20 cellular contexts compared by ENCODE assay signal in the genomic region with DNA sequence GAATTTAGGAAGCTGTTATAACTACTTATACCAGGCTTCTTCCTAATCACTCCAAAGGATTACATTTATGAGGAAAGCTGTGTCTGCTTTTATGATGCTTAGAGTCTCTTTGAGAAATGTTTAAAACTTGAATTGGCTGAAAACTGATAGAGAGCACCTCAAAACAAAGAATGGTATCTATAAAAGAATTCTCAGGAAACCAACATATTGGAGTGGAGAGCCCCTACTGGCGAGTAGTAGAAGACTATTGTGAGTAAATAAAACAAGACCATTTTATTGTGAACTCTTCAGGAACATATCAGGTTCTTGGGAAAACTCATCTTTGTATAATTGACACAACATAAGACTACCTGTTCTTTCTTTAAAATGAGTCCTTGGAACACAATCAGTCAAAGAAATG.
A peak's percentile ranks its signal among the peaks of the same experiment; 100 is the strongest.
DNase-seq lines count a peak whose midpoint lies in the region; FAIRE-seq and TF ChIP-seq lines count a peak whose summit lies in the region.
"Had no signal": no experiment of that assay in that cellular context is flagged by ENCODE, and none has a peak within 500 bp of the region (broad histone marks: within the 10 kb centered on the region; RNA-seq: fewer than 3 reads in every experiment).

No MANE protein-coding gene starts in this region.

- H3K4me3 ChIP-seq in endodermal cell (ENCODE audit: low read length) (no peak overlapping the region), retinal pigment epithelial cell (ENCODE audit: low read length) (no peak overlapping the region), small intestine (ENCODE audit: low read depth in 1 of 2, low read length in 2 of 2) (no peak overlapping the region)
- H3K4me3 ChIP-seq: heart right ventricle had no signal

- no peak overlapping the region for H3K27ac ChIP-seq in endodermal cell (ENCODE audit: low read depth, low read length)
- H3K27ac ChIP-seq in small intestine (ENCODE audit: low read depth in 1 of 2, low read length in 1 of 2): no peak overlapping the region
- H3K27ac ChIP-seq: heart right ventricle had no signal

- intact Hi-C loops in activated CD4-positive, alpha-beta T cell treated with anti-CD3 and anti-CD28 coated beads, Interleukin-2, amount 10 ng/mL, durations not matched to agents 24 days and 14 days (cut with micrococcal nuclease): no loop called here

- WGBS in endodermal cell (ENCODE audit: insufficient coverage in 1 of 2, insufficient read length in 1 of 2), 2 experiments: 86% methylated on average over 1 of the region's 1 CpG; no CpG with 5 or more reads in 1 of the 2 experiments
- 35 to 55% (median 44%) methylated on average over 1 of the region's 1 CpG for WGBS in small intestine, 3 donors

- H3K36me3 Mint-ChIP-seq in endodermal cell (ENCODE audit: low read depth): no peaks in the 10 kb centered on the region
- H3K36me3 Mint-ChIP-seq in activated CD4-positive, alpha-beta T cell treated with anti-CD3 and anti-CD28 coated beads, Interleukin-2, amount 10 ng/mL, durations not matched to agents 24 days and 14 days (ENCODE audit: low read depth): no peaks in the 10 kb centered on the region
- H3K36me3 Mint-ChIP-seq: memory B cell, natural killer cell had no signal

- H3K9ac ChIP-seq in endodermal cell (ENCODE audit: extremely low read depth, low read length, poor library complexity, severe bottlenecking): no peak overlapping the region

- TF ChIP-seq CTCF in GM12872 (IDR thresholded peaks at IDR 0.05; ENCODE audit: insufficient read depth, low read depth, low read length) (peak; percentile 23; the same call in 1 of the 3 replicates), endodermal cell (conservative IDR thresholded peaks at IDR 0.05) (peak; percentile 90), retinal pigment epithelial cell (conservative IDR thresholded peaks at IDR 0.05; ENCODE audit: low read depth, low read length) (peak; percentile 44)

- DNase-seq in NAMALWA (ENCODE audit: low spot score) (peak; percentile 41), endodermal cell (no peak), retinal pigment epithelial cell (ENCODE audit: low read depth) (no peak), small intestine (no peak), D341Med (ENCODE audit: low spot score) (no peak)
- DNase-seq in activated CD4-positive, alpha-beta T cell treated with anti-CD3 and anti-CD28 coated beads, Interleukin-2, amount 10 ng/mL, durations not matched to agents 24 days and 14 days: no peak
- DNase-seq: activated CD4-positive, alpha-beta T cell treated with anti-CD3 and anti-CD28 coated beads for 48 hours; activated gamma-delta T cell treated with Interleukin-2 at 50 U/mL for 16 hours; anterior cingulate cortex; effector memory CD8-positive, alpha-beta T cell; heart right ventricle; MV-4-11; natural killer cell; NCI-H2029; NCI-H510A had no signal

- no peak overlapping the region for H3K27ac Mint-ChIP-seq in endodermal cell
- no peak overlapping the region for H3K27ac Mint-ChIP-seq in activated CD4-positive, alpha-beta T cell treated with anti-CD3 and anti-CD28 coated beads, Interleukin-2, amount 10 ng/mL, durations not matched to agents 24 days and 14 days
- H3K27ac Mint-ChIP-seq: effector memory CD8-positive, alpha-beta T cell; memory B cell; natural killer cell had no signal

- peaks cover 15% of the 10 kb centered on the region for H3K4me1 Mint-ChIP-seq in endodermal cell
- H3K4me1 Mint-ChIP-seq in activated CD4-positive, alpha-beta T cell treated with anti-CD3 and anti-CD28 coated beads, Interleukin-2, amount 10 ng/mL, durations not matched to agents 24 days and 14 days: no peaks in the 10 kb centered on the region
- H3K4me1 Mint-ChIP-seq: memory B cell, natural killer cell had no signal

- FAIRE-seq in small intestine (lab: Jason Lieb, UNC): no peak
- FAIRE-seq: HepG2, keratinocyte, TTC549 had no signal

- H3K9me3 Mint-ChIP-seq in endodermal cell: peaks cover 2% of the 10 kb centered on the region
- no peaks in the 10 kb centered on the region for H3K9me3 Mint-ChIP-seq in activated CD4-positive, alpha-beta T cell treated with anti-CD3 and anti-CD28 coated beads, Interleukin-2, amount 10 ng/mL, durations not matched to agents 24 days and 14 days

- peaks cover 5% of the 10 kb centered on the region for H3K27me3 Mint-ChIP-seq in endodermal cell (ENCODE audit: insufficient read depth)
- no peaks in the 10 kb centered on the region for H3K27me3 Mint-ChIP-seq in activated CD4-positive, alpha-beta T cell treated with anti-CD3 and anti-CD28 coated beads, Interleukin-2, amount 10 ng/mL, durations not matched to agents 24 days and 14 days
- H3K27me3 Mint-ChIP-seq: effector memory CD8-positive, alpha-beta T cell; memory B cell had no signal

- peaks cover 18% of the 10 kb centered on the region for H3K27me3 ChIP-seq in endodermal cell (ENCODE audit: control insufficient read depth, insufficient read depth, low read length, poor library complexity, severe bottlenecking)
- H3K27me3 ChIP-seq in small intestine (ENCODE audit: control insufficient read depth in 2 of 2, insufficient read depth in 2 of 2, low read length in 2 of 2): no peaks in the 10 kb centered on the region
- H3K27me3 ChIP-seq: heart right ventricle had no signal

- H3K9me3 ChIP-seq in endodermal cell (ENCODE audit: control insufficient read depth, low read length) (no peaks in the 10 kb centered on the region), small intestine (ENCODE audit: control insufficient read depth, low read depth) (no peaks in the 10 kb centered on the region)

- H3K36me3 ChIP-seq in endodermal cell (ENCODE audit: control insufficient read depth, insufficient read depth, low read length): no peaks in the 10 kb centered on the region
- H3K36me3 ChIP-seq in small intestine (ENCODE audit: control insufficient read depth in 2 of 2, insufficient read depth in 2 of 2, low read length in 2 of 2): no peaks in the 10 kb centered on the region
- H3K36me3 ChIP-seq: heart right ventricle had no signal

- H3K4me3 Mint-ChIP-seq in endodermal cell: no peak overlapping the region
- no peak overlapping the region for H3K4me3 Mint-ChIP-seq in activated CD4-positive, alpha-beta T cell treated with anti-CD3 and anti-CD28 coated beads, Interleukin-2, amount 10 ng/mL, durations not matched to agents 24 days and 14 days
- H3K4me3 Mint-ChIP-seq: effector memory CD8-positive, alpha-beta T cell; memory B cell; natural killer cell had no signal

- H3K4me1 ChIP-seq in endodermal cell (ENCODE audit: control insufficient read depth, insufficient read depth, low read length) (peaks cover 3% of the 10 kb centered on the region), small intestine (ENCODE audit: control insufficient read depth in 2 of 2, insufficient read depth in 1 of 2, low read depth in 1 of 2, low read length in 1 of 2) (no peaks in the 10 kb centered on the region)
- H3K4me1 ChIP-seq: heart right ventricle had no signal

Comparison
In these comparisons a context has a peak if more than half of its experiments do, and no peak if none do; other contexts are left out.
1. CTCF ChIP-seq: peak in every context shown above with its lines; median percentile 90 in endodermal cell; 44 in retinal pigment epithelial cell; 23 in GM12872.